In the genomic region with DNA sequence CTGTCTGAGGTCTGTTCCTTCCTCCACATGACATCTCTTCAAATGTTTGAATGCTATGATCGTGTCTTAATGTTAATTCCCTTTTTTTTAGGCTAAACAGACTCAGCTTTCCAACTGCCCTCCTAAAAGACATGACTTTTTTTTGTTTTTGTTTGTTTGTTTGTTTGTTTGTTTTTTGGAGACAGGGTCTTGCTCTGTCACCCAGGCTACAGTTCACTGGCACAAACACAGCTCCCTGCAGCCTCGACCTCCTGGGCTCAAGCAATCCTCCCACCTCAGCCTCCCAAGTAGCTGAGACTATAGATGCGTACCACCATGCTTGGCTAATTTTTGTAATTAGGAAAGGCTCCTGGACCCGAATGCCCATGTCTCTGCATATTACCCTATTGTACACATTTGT, we compare ENCODE assay signal across 22 cellular contexts.
DNase-seq lines count a peak whose midpoint lies in the region; ATAC-seq and TF ChIP-seq lines count a peak whose summit lies in the region.
"Had no signal": no experiment of that assay in that cellular context is flagged by ENCODE, and none has a peak within 500 bp of the region (broad histone marks: within the 10 kb centered on the region; RNA-seq: fewer than 3 reads in every experiment).

No MANE protein-coding gene starts in this region.

- H3K4me1 ChIP-seq in HUES48 (ENCODE audit: control insufficient read depth, insufficient read depth, low read length) = 0 out of 2 replicates have a peak, but pooled peaks cover 3% of the 10 kb centered on the region
- H3K4me1 ChIP-seq in liver (ENCODE audit: control insufficient read depth in 4 of 4, insufficient read depth in 4 of 4, low read length in 3 of 4) = peaks cover 0 to 16% (median 8%) of the 10 kb centered on the region in 4 donors
- peaks cover 44% of the 10 kb centered on the region for H3K4me1 ChIP-seq in suprapubic skin
- H3K4me1 ChIP-seq: HAP-1, neural progenitor cell had no signal

- no peaks in the 10 kb centered on the region for H3K9me3 Mint-ChIP-seq in progenitor cell of endocrine pancreas (ENCODE audit: low read depth)
- H3K9me3 Mint-ChIP-seq: activated CD4-positive, alpha-beta memory T cell treated with anti-CD3 and anti-CD28 coated beads, Interleukin-2, amount 10 ng/mL, durations not matched to agents 7 days and 5 days; activated naive CD4-positive, alpha-beta T cell treated with anti-CD3 and anti-CD28 coated beads, Interleukin-2, amount 50 U/mL, for 72 hours; activated T-helper 17 cell treated with anti-CD3 and anti-CD28 coated beads, Interleukin-2, amount 50 U/mL, for 72 hours; memory B cell; stimulated activated naive CD8-positive, alpha-beta T cell treated with anti-CD3 and anti-CD28 coated beads, Interleukin-15, Interleukin-2, amounts not matched to agents 100 ng/mL and 50 ng/mL, for 24 hours had no signal

- no peak for ATAC-seq in stimulated activated naive CD8-positive, alpha-beta T cell treated with anti-CD3 and anti-CD28 coated beads, Interleukin-15, Interleukin-2, amounts not matched to agents 100 U/mL and 50 U/mL, for 24 hours
- ATAC-seq: activated naive CD4-positive, alpha-beta T cell treated with anti-CD3 and anti-CD28 coated beads, Interleukin-2, amount 50 U/mL, for 72 hours; activated T-helper 17 cell treated with anti-CD3 and anti-CD28 coated beads, Interleukin-2, amount 50 U/mL, for 72 hours had no signal

- H3K4me1 Mint-ChIP-seq in progenitor cell of endocrine pancreas (ENCODE audit: low read depth) = peaks cover 22% of the 10 kb centered on the region
- H3K4me1 Mint-ChIP-seq: activated CD4-positive, alpha-beta memory T cell treated with anti-CD3 and anti-CD28 coated beads, Interleukin-2, amount 10 ng/mL, durations not matched to agents 7 days and 5 days; activated T-helper 17 cell treated with anti-CD3 and anti-CD28 coated beads, Interleukin-2, amount 50 U/mL, for 72 hours had no signal

- H3K4me3 ChIP-seq in HUES48 (ENCODE audit: low read depth, low read length) (no peak overlapping the region), liver (ENCODE audit: low read depth in 1 of 3, low read length in 3 of 3) (no peak overlapping the region), suprapubic skin (no peak overlapping the region)
- H3K4me3 ChIP-seq: HAP-1, neural progenitor cell had no signal

- TF ChIP-seq POLR2A in suprapubic skin (IDR thresholded peaks at IDR 0.05) = no peak

- H3K27ac Mint-ChIP-seq in progenitor cell of endocrine pancreas = no peak overlapping the region
- H3K27ac Mint-ChIP-seq: activated CD4-positive, alpha-beta memory T cell treated with anti-CD3 and anti-CD28 coated beads, Interleukin-2, amount 10 ng/mL, durations not matched to agents 7 days and 5 days; activated naive CD4-positive, alpha-beta T cell treated with anti-CD3 and anti-CD28 coated beads, Interleukin-2, amount 50 U/mL, for 72 hours; activated T-helper 17 cell treated with anti-CD3 and anti-CD28 coated beads, Interleukin-2, amount 50 U/mL, for 72 hours; memory B cell; neural progenitor cell; stimulated activated naive CD8-positive, alpha-beta T cell treated with anti-CD3 and anti-CD28 coated beads, Interleukin-15, Interleukin-2, amounts not matched to agents 100 ng/mL and 50 ng/mL, for 24 hours had no signal

- H3K36me3 Mint-ChIP-seq in progenitor cell of endocrine pancreas (ENCODE audit: insufficient read depth) = peaks cover 2% of the 10 kb centered on the region
- H3K36me3 Mint-ChIP-seq: activated naive CD4-positive, alpha-beta T cell treated with anti-CD3 and anti-CD28 coated beads, Interleukin-2, amount 50 U/mL, for 72 hours; memory B cell; neural progenitor cell had no signal

- H3K4me3 Mint-ChIP-seq in progenitor cell of endocrine pancreas (ENCODE audit: low read depth) = no peak overlapping the region
- H3K4me3 Mint-ChIP-seq: activated CD4-positive, alpha-beta memory T cell treated with anti-CD3 and anti-CD28 coated beads, Interleukin-2, amount 10 ng/mL, durations not matched to agents 7 days and 5 days; activated T-helper 17 cell treated with anti-CD3 and anti-CD28 coated beads, Interleukin-2, amount 50 U/mL, for 72 hours; memory B cell; neural progenitor cell; stimulated activated naive CD8-positive, alpha-beta T cell treated with anti-CD3 and anti-CD28 coated beads, Interleukin-15, Interleukin-2, amounts not matched to agents 100 ng/mL and 50 ng/mL, for 24 hours had no signal

- 84% methylated on average over 4 of the region's 4 CpGs for WGBS in liver
- WGBS in suprapubic skin = 81% methylated on average over 4 of the region's 4 CpGs

- H3K27me3 Mint-ChIP-seq in progenitor cell of endocrine pancreas = no peaks in the 10 kb centered on the region
- H3K27me3 Mint-ChIP-seq: memory B cell had no signal

- no peak for TF ChIP-seq EP300 in suprapubic skin (IDR thresholded peaks at IDR 0.05)

- H3K36me3 ChIP-seq in HUES48 (ENCODE audit: control insufficient read depth, insufficient read depth, low read length) = no peaks in the 10 kb centered on the region
- H3K36me3 ChIP-seq in liver (ENCODE audit: control insufficient read depth in 4 of 4, insufficient read depth in 3 of 4, low read depth in 1 of 4, low read length in 3 of 4) = no peaks in the 10 kb centered on the region
- H3K36me3 ChIP-seq in suprapubic skin = no peaks in the 10 kb centered on the region
- H3K36me3 ChIP-seq: HAP-1, neural progenitor cell, Peyer's patch had no signal

- TF ChIP-seq CTCF in liver (IDR thresholded peaks at IDR 0.05; ENCODE audit: low read depth, low read length, missing input control) (no peak), suprapubic skin (IDR thresholded peaks at IDR 0.05) (no peak), progenitor cell of endocrine pancreas (IDR thresholded peaks at IDR 0.05; ENCODE audit: unreplicated experiment) (no peak)

- no peaks in the 10 kb centered on the region for H3K9me3 ChIP-seq in HUES48 (ENCODE audit: control insufficient read depth, insufficient read depth, low read length)
- H3K9me3 ChIP-seq in liver (ENCODE audit: control insufficient read depth in 4 of 4, low read length in 3 of 4) = no peaks in the 10 kb centered on the region
- H3K9me3 ChIP-seq in suprapubic skin = no peaks in the 10 kb centered on the region
- H3K9me3 ChIP-seq: HAP-1, Peyer's patch had no signal

- H3K9ac ChIP-seq in HUES48 (ENCODE audit: low read depth, low read length) = no peak overlapping the region
- H3K9ac ChIP-seq in liver (ENCODE audit: low read depth in 1 of 2, low read length in 2 of 2) = peak overlapping the region in 1 of 2 donors; percentile 9
- H3K9ac ChIP-seq: neural progenitor cell had no signal

- H3K27me3 ChIP-seq in HUES48 (ENCODE audit: control insufficient read depth, insufficient read depth, low read length) (no peaks in the 10 kb centered on the region), liver (ENCODE audit: control insufficient read depth in 4 of 4, insufficient read depth in 4 of 4, low read length in 3 of 4) (no peaks in the 10 kb centered on the region), suprapubic skin (no peaks in the 10 kb centered on the region)
- H3K27me3 ChIP-seq: neural progenitor cell, Peyer's patch had no signal

- DNase-seq in suprapubic skin (ENCODE audit: low spot score in 2 of 2) (no peak), LoVo (ENCODE audit: low spot score) (no peak), progenitor cell of endocrine pancreas (ENCODE audit: low spot score, unreplicated experiment) (no peak)
- no peak for DNase-seq in stimulated activated naive CD8-positive, alpha-beta T cell treated with anti-CD3 and anti-CD28 coated beads, Interleukin-15, Interleukin-2, amounts not matched to agents 100 U/mL and 50 U/mL, for 24 hours
- DNase-seq: activated CD4-positive, alpha-beta memory T cell treated with anti-CD3 and anti-CD28 coated beads, Interleukin-2, amount 10 ng/mL, durations not matched to agents 7 days and 5 days; activated CD4-positive, CD25-positive, alpha-beta regulatory T cell treated with anti-CD3 and anti-CD28 coated beads, Interleukin-2, amount 50 U/mL, for 72 hours; anterior cingulate cortex; C1 segment of cervical spinal cord; Calu3; dermis blood vessel endothelial cell; NCI-H526 treated with DMSO at 0.1 percent for 48 hours; trophoblast cell had no signal

- H3K27ac ChIP-seq in HUES48 (ENCODE audit: low read depth, low read length) (peak overlapping the region; percentile 47), cingulate gyrus (ENCODE audit: low read depth, low read length) (peak overlapping the region; percentile 94), liver (ENCODE audit: low read depth in 1 of 2, low read length in 2 of 2) (peak overlapping the region; percentile 84 to 85), suprapubic skin (peak overlapping the region; percentile 42)
- H3K27ac ChIP-seq: neural progenitor cell had no signal

- no peak for TF ChIP-seq RAD21 in liver (IDR thresholded peaks at IDR 0.05)

TF ChIP-seq in liver, 16 proteins besides CTCF, POLR2A, EP300 and RAD21 (continues in another document):
- TF ChIP-seq SP1 (IDR thresholded peaks at IDR 0.05) (no peak), JUND (IDR thresholded peaks at IDR 0.05) (no peak), NR2F2 (IDR thresholded peaks at IDR 0.05) (no peak), TAF1 (conservative IDR thresholded peaks at IDR 0.05) (no peak), EGR1 (IDR thresholded peaks at IDR 0.05; ENCODE audit: low read depth in 2 of 2) (no peak), FOXA1 (IDR thresholded peaks at IDR 0.05) (no peak), YY1 (IDR thresholded peaks at IDR 0.05) (no peak)
- TF ChIP-seq, protein P1, sequence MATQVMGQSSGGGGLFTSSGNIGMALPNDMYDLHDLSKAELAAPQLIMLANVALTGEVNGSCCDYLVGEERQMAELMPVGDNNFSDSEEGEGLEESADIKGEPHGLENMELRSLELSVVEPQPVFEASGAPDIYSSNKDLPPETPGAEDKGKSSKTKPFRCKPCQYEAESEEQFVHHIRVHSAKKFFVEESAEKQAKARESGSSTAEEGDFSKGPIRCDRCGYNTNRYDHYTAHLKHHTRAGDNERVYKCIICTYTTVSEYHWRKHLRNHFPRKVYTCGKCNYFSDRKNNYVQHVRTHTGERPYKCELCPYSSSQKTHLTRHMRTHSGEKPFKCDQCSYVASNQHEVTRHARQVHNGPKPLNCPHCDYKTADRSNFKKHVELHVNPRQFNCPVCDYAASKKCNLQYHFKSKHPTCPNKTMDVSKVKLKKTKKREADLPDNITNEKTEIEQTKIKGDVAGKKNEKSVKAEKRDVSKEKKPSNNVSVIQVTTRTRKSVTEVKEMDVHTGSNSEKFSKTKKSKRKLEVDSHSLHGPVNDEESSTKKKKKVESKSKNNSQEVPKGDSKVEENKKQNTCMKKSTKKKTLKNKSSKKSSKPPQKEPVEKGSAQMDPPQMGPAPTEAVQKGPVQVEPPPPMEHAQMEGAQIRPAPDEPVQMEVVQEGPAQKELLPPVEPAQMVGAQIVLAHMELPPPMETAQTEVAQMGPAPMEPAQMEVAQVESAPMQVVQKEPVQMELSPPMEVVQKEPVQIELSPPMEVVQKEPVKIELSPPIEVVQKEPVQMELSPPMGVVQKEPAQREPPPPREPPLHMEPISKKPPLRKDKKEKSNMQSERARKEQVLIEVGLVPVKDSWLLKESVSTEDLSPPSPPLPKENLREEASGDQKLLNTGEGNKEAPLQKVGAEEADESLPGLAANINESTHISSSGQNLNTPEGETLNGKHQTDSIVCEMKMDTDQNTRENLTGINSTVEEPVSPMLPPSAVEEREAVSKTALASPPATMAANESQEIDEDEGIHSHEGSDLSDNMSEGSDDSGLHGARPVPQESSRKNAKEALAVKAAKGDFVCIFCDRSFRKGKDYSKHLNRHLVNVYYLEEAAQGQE (IDR thresholded peaks at IDR 0.05) = no peak

Comparison
In these comparisons a context has a peak if more than half of its experiments do, and no peak if none do; other contexts are left out.
1. H3K27ac ChIP-seq: peak in every context shown above with its lines; median percentile 94 in cingulate gyrus; 84 in liver; 47 in HUES48; 42 in suprapubic skin.